8 cellular contexts compared by ENCODE assay signal in the genomic region with DNA sequence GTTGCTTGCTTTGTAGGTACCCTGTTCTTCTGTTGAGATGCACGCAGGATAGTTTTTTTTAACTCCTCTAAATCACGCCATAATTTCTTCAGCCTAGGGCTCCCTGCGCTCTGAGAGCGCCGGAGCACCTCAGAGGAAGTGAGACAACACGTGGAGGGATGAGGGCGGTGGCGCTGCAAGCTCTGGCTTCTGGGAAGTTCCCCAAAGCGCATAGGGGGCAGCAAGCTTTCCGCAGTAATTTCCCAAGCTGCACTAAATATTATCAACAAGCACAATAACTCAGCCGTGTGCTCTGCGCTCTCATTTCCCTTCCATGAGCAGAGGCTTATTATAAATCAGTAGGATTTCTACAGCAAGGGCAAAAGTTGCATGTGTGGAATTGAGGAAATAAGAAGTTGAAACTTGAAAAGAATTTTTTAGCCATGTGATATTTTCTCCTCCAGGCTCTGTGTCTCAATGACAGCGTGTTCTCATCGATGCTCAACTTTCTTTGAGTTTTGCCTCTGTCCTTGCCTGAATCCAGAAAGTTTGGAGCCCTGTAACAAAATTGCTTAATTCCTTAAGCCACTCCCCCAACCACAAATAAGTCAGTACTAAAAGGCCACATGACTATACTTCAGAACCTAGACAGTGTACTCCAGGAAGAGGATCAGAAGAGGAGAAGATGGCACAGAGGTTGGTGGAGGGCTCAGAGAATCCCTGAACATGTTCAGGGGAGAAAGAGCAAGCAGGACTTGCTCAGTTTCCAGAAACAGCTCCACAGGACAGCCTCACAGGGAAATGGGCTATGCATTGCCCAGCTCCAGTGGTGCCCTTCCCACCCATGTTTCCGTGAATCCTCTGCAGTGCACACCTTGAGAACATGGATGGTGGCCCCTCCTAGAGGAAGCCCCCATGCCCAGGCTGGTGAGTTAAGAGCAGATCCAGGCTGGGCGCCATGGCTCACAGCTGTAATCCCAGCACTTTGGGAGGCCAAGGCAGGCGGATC.
DNase-seq lines count a peak whose midpoint lies in the region; ATAC-seq and TF ChIP-seq lines count a peak whose summit lies in the region.

No MANE protein-coding gene starts in this region.

- H3K9ac ChIP-seq in endodermal cell (ENCODE audit: extremely low read depth, low read length, poor library complexity, severe bottlenecking): no peak overlapping the region
- H3K9ac ChIP-seq in subcutaneous abdominal adipose tissue (ENCODE audit: low read length in 5 of 5): peak overlapping the region in 2 of 5 donors; percentile 4 to 42

- H3K36me3 Mint-ChIP-seq in endodermal cell (ENCODE audit: low read depth) (no peaks in the 10 kb centered on the region), T-cell (no peaks in the 10 kb centered on the region)

- no peaks in the 10 kb centered on the region for H3K4me1 ChIP-seq in DOHH2 (ENCODE audit: control insufficient read depth, low read length)
- H3K4me1 ChIP-seq in endodermal cell (ENCODE audit: control insufficient read depth, insufficient read depth, low read length): peaks cover 3% of the 10 kb centered on the region
- H3K4me1 ChIP-seq in subcutaneous abdominal adipose tissue (ENCODE audit: control insufficient read depth in 5 of 5, insufficient read depth in 5 of 5, low read length in 5 of 5): peaks cover 0 to 11% (median 10%) of the 10 kb centered on the region in 5 donors

- H3K36me3 ChIP-seq in DOHH2 (ENCODE audit: control insufficient read depth, low read length) (no peaks in the 10 kb centered on the region), endodermal cell (ENCODE audit: control insufficient read depth, insufficient read depth, low read length) (no peaks in the 10 kb centered on the region), subcutaneous abdominal adipose tissue (ENCODE audit: control insufficient read depth in 5 of 5, insufficient read depth in 5 of 5, low read length in 5 of 5) (no peaks in the 10 kb centered on the region)

- H3K4me3 ChIP-seq in DOHH2 (ENCODE audit: low read length) (no peak overlapping the region), endodermal cell (ENCODE audit: low read length) (no peak overlapping the region), subcutaneous abdominal adipose tissue (ENCODE audit: low read depth in 1 of 5, low read length in 5 of 5) (no peak overlapping the region)

- H3K4me1 Mint-ChIP-seq in endodermal cell (peaks cover 19% of the 10 kb centered on the region), T-cell (no peaks in the 10 kb centered on the region)

- H3K27me3 Mint-ChIP-seq in endodermal cell (ENCODE audit: insufficient read depth): peaks cover 1% of the 10 kb centered on the region
- peaks cover 3 to 7% of the 10 kb centered on the region in 2 donors for H3K27me3 Mint-ChIP-seq in T-cell

- peak; percentile 29 for DNase-seq in GM20000 (ENCODE audit: low spot score)
- peak; percentile 79 for DNase-seq in endodermal cell
- no peak for DNase-seq in NCI-H2029 (lab: John Stamatoyannopoulos, UW)
- DNase-seq in middle frontal gyrus (ENCODE audit: extremely low spot score, low spot score): no peak
- DNase-seq in T-cell: no peak

- no peaks in the 10 kb centered on the region for H3F3A ChIP-seq in DOHH2 (ENCODE audit: control insufficient read depth, insufficient read depth)

- no peaks in the 10 kb centered on the region for H3K9me3 Mint-ChIP-seq in endodermal cell
- no peaks in the 10 kb centered on the region for H3K9me3 Mint-ChIP-seq in T-cell

- peak; percentile 14 for TF ChIP-seq CTCF in DOHH2 (IDR thresholded peaks at IDR 0.05; ENCODE audit: low read depth, low read length, poor library complexity, severe bottlenecking)
- TF ChIP-seq CTCF in GM20000 (IDR thresholded peaks at IDR 0.05; ENCODE audit: extremely low read depth, missing control alignments): peak; percentile 32
- peak; percentile 79 for TF ChIP-seq CTCF in endodermal cell (conservative IDR thresholded peaks at IDR 0.05)

- no peak overlapping the region for H3K4me2 ChIP-seq in DOHH2 (ENCODE audit: low read length)

- no peaks in the 10 kb centered on the region for H3K9me2 ChIP-seq in DOHH2 (replicated peaks; ENCODE audit: control insufficient read depth, low read length)

- CTCF ChIA-PET in T-cell (lab: Charles Lee): no interaction called here

- H3K4me3 Mint-ChIP-seq in endodermal cell (no peak overlapping the region), T-cell (no peak overlapping the region)

- POLR2A ChIA-PET in T-cell (lab: Charles Lee): no interaction called here

- no peaks in the 10 kb centered on the region for H3K79me2 ChIP-seq in DOHH2 (ENCODE audit: control insufficient read depth, low read length)

- WGBS in endodermal cell (ENCODE audit: insufficient coverage in 1 of 2, insufficient read length in 1 of 2), 2 experiments: 53 to 67% methylated on average over 14 to 17 of the region's 17 CpGs

- H3K27me3 ChIP-seq in DOHH2 (ENCODE audit: control insufficient read depth, low read length): peaks cover 3% of the 10 kb centered on the region; the same call in 1 of the 2 replicates
- H3K27me3 ChIP-seq in endodermal cell (ENCODE audit: control insufficient read depth, insufficient read depth, low read length, poor library complexity, severe bottlenecking): no peaks in the 10 kb centered on the region
- no peaks in the 10 kb centered on the region for H3K27me3 ChIP-seq in subcutaneous abdominal adipose tissue (ENCODE audit: control insufficient read depth in 5 of 5, insufficient read depth in 4 of 5, low read length in 5 of 5)

- H4K20me1 ChIP-seq in DOHH2 (ENCODE audit: control insufficient read depth, insufficient read depth, low read depth, low read length): no peaks in the 10 kb centered on the region

- peak; percentile 95 for ATAC-seq in HG03469 (IDR thresholded peaks at IDR 0.05; ENCODE audit: unreplicated experiment)
- ATAC-seq in T-cell (replicated peaks in 1 of 4): no peak

- H3K27ac ChIP-seq in DOHH2 (ENCODE audit: low read depth, low read length) (no peak overlapping the region), endodermal cell (ENCODE audit: low read depth, low read length) (no peak overlapping the region), subcutaneous abdominal adipose tissue (ENCODE audit: low read depth, low read length) (peak overlapping the region; percentile 27)

- H3K27ac Mint-ChIP-seq in endodermal cell (no peak overlapping the region), T-cell (no peak overlapping the region)

- H3K9me3 ChIP-seq in DOHH2 (ENCODE audit: control insufficient read depth, insufficient read depth, low read length): no peaks in the 10 kb centered on the region
- H3K9me3 ChIP-seq in endodermal cell (ENCODE audit: control insufficient read depth, low read length): no peaks in the 10 kb centered on the region
- H3K9me3 ChIP-seq in subcutaneous abdominal adipose tissue (ENCODE audit: control insufficient read depth in 5 of 5, low read length in 5 of 5): no peaks in the 10 kb centered on the region

Comparison
In these comparisons a context has a peak if more than half of its experiments do, and no peak if none do; other contexts are left out.
1. CTCF ChIP-seq: peak in every context shown above with its lines; median percentile 79 in endodermal cell; 32 in GM20000; 14 in DOHH2.
2. DNase-seq: peak in GM20000 (single experiment) and endodermal cell (single experiment); none in NCI-H2029 (single experiment), middle frontal gyrus (single experiment) and T-cell (0 of 34).